In the genomic region with DNA sequence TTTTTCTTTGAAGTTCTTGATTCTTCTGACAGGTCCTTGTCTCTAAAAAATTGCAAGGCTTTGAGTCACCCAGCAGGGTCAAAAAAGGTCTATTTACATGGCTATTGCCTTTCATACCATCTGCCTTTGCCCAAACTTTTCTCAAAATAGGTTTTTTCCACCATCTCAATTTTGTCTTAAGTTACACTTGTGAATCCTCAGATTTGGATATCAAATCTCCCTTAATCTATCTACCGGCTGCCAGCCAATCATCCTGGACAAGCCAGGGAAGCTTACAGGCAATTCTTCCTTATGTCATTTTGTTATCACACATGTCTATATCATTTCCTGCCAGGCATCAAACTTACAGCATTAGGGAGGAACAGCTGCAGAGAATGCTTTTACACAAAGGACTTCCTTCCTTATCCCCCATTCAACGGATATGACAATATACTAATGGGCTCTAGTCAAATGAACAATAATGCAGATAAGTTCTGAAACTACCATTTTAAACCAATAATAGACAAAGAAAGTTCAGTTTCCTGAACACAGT, we compare ENCODE assay signal across 8 cellular contexts.
DNase-seq lines count a peak whose midpoint lies in the region; ATAC-seq, FAIRE-seq and TF ChIP-seq lines count a peak whose summit lies in the region.

No MANE protein-coding gene starts in this region.

- H3K4me2 ChIP-seq in HCT116 (ENCODE audit: low read length) (peak overlapping the region; percentile 37), keratinocyte (ENCODE audit: control insufficient read depth, extremely low read depth, insufficient read depth, low read depth, low read length) (peak overlapping the region; percentile 52)

- in situ Hi-C loops in ACHN (cut with HindIII; ENCODE audit: low pct_ligation_motif_present, low pct_unique_long_range_greater_than_20kb, low sequenced_read_pairs), result no loop called here

- H3K36me3 ChIP-seq in HCT116 (ENCODE audit: control insufficient read depth in 1 of 2, insufficient read depth in 2 of 2, low read length in 2 of 2) (0 out of 4 replicates have a peak, but pooled peaks cover 0 to 5% of the 10 kb centered on the region in 2 experiments), keratinocyte (ENCODE audit: control insufficient read depth in 2 of 2, extremely low read depth in 1 of 2, insufficient read depth in 2 of 2, low read length in 2 of 2) (no peaks in the 10 kb centered on the region)

- dilution Hi-C loops in keratinocyte (cut with MboI; ENCODE audit: extremely low pct_ligation_motif_present, low sequenced_read_pairs), result no loop called here

- peak; percentile 50 for DNase-seq in ACHN
- DNase-seq in HCT116 (ENCODE audit: low read depth, low spot score), result no peak
- peak; percentile 23 for DNase-seq in UCSD-AML1 (lab: John Stamatoyannopoulos, UW; ENCODE audit: unreplicated experiment)
- DNase-seq in keratinocyte (ENCODE audit: low read depth, low spot score), result no peak
- DNase-seq in stimulated activated CD4-positive, alpha-beta T cell treated with anti-CD3 and anti-CD28 coated beads, Interleukin-1b, Interleukin-23, amount 100 ng/mL, for 48 hours, result no peak
- no peak for DNase-seq in nucleus accumbens (lab: John Stamatoyannopoulos, UW)

- no peaks in the 10 kb centered on the region for H3K9me2 ChIP-seq in HCT116 (ENCODE audit: insufficient read depth)

- TF ChIP-seq POLR2A in HCT116 (IDR thresholded peaks at IDR 0.05; ENCODE audit: borderline replicate concordance, extremely low read depth, insufficient read depth, insufficient read length), result no peak

- intact Hi-C loops in HCT116 (cut with micrococcal nuclease), result no loop called here

- peaks cover 7 to 22% of the 10 kb centered on the region in 2 experiments; a peak in 3 of 4 replicates for H3K4me1 ChIP-seq in HCT116 (ENCODE audit: control insufficient read depth in 1 of 2, insufficient read depth in 2 of 2, low read length in 2 of 2)
- H3K4me1 ChIP-seq in keratinocyte (ENCODE audit: control insufficient read depth, extremely low read depth, insufficient read depth, low read length), result peaks cover 21% of the 10 kb centered on the region

- H3K4me3 ChIP-seq in HCT116 (replicated peaks in 1 of 2; ENCODE audit: low read depth in 1 of 2, low read length in 2 of 2) (no peak overlapping the region), keratinocyte (ENCODE audit: control insufficient read depth in 2 of 3, extremely low read depth in 1 of 3, insufficient read depth in 2 of 3, low read depth in 1 of 3, low read length in 3 of 3) (no peak overlapping the region)

- H4K20me1 ChIP-seq in HCT116 (ENCODE audit: insufficient read depth), result no peaks in the 10 kb centered on the region
- no peaks in the 10 kb centered on the region for H4K20me1 ChIP-seq in keratinocyte (ENCODE audit: control insufficient read depth, extremely low read depth, insufficient read depth, low read length)

- CTCF ChIA-PET in HCT116 (lab: Charles Lee), result no interaction called here

- RAD21 ChIA-PET in HCT116 (lab: Charles Lee; ENCODE audit: low non-redundant PET in 1 of 2, low total read pairs in 2 of 2, uncharacterized antibody in 2 of 2, unreplicated experiment in 2 of 2), result no interaction called here

- H3K9me1 ChIP-seq in keratinocyte (ENCODE audit: control insufficient read depth, extremely low read depth, insufficient read depth, low read length), result no peaks in the 10 kb centered on the region

- TF ChIP-seq CTCF in HCT116 (IDR thresholded peaks at IDR 0.05 in 2 of 3, conservative IDR thresholded peaks at IDR 0.05 in 1 of 3; ENCODE audit: borderline replicate concordance in 1 of 3, insufficient read depth in 1 of 3, low read depth in 2 of 3, low read length in 2 of 3) (no peak), keratinocyte (optimal IDR thresholded peaks at IDR 0.05 in 1 of 3, IDR thresholded peaks at IDR 0.05 in 1 of 3, conservative IDR thresholded peaks at IDR 0.05 in 1 of 3; ENCODE audit: extremely low read depth in 1 of 3, insufficient read depth in 2 of 3, low read length in 3 of 3) (no peak)

- POLR2A ChIA-PET in HCT116 (lab: Charles Lee), result no interaction called here

- H3K9me3 ChIP-seq in HCT116 (ENCODE audit: control insufficient read depth in 1 of 2, insufficient read depth in 1 of 2, low read depth in 1 of 2, low read length in 2 of 2) (peaks cover 0 to 8% of the 10 kb centered on the region in 2 experiments; a peak in 1 of 4 replicates), keratinocyte (ENCODE audit: control insufficient read depth, low read depth, low read length) (no peaks in the 10 kb centered on the region)

- no peak for TF ChIP-seq RAD21 in HCT116 (IDR thresholded peaks at IDR 0.05; ENCODE audit: low read depth)

- H3K79me2 ChIP-seq in HCT116 (ENCODE audit: insufficient read depth, low read length), result no peaks in the 10 kb centered on the region
- H3K79me2 ChIP-seq in keratinocyte (ENCODE audit: control insufficient read depth, insufficient read depth, low read length), result peaks cover 2% of the 10 kb centered on the region

- FAIRE-seq in keratinocyte (lab: Jason Lieb, UNC), result peak; percentile 23

- no TSS peak for BruUV-seq in HCT116 (replicated peaks; lab: Mats Ljungman, UMichigan)

- no peak overlapping the region for H3K27ac ChIP-seq in HCT116 (ENCODE audit: low read depth, low read length)
- peak overlapping the region; percentile 30 for H3K27ac ChIP-seq in keratinocyte (ENCODE audit: control insufficient read depth, insufficient read depth, low read length)

- H2AFZ ChIP-seq in HCT116 (ENCODE audit: low read depth, low read length, poor library complexity, severe bottlenecking) (no peak overlapping the region), keratinocyte (ENCODE audit: control insufficient read depth, low read length) (no peak overlapping the region)

- H3K9ac ChIP-seq in HCT116 (ENCODE audit: low read length) (no peak overlapping the region), keratinocyte (ENCODE audit: control insufficient read depth, extremely low read depth, insufficient read depth, low read length) (no peak overlapping the region)

- no peaks in the 10 kb centered on the region for H3K27me3 ChIP-seq in HCT116 (ENCODE audit: insufficient read depth, low read length)
- no peaks in the 10 kb centered on the region for H3K27me3 ChIP-seq in keratinocyte (ENCODE audit: control insufficient read depth, extremely low read depth, insufficient read depth, low read length)

- ATAC-seq in HCT116 (peak; percentile 38; the same call in 1 of the 2 replicates), HG03025 (IDR thresholded peaks at IDR 0.05; ENCODE audit: low FRiP score, unreplicated experiment) (no peak), GM19324 (IDR thresholded peaks at IDR 0.05; ENCODE audit: low FRiP score, unreplicated experiment) (no peak)

TF ChIP-seq in HCT116, 20 proteins besides CTCF, POLR2A, EP300 and RAD21:
- TF ChIP-seq YY1 (IDR thresholded peaks at IDR 0.05; ENCODE audit: extremely low read depth, insufficient replicate concordance, low read depth, low read length), result no peak
- TF ChIP-seq ZNF274 (IDR thresholded peaks at IDR 0.05; ENCODE audit: low read depth, low read length), result no peak
- TF ChIP-seq CEBPB (IDR thresholded peaks at IDR 0.05; ENCODE audit: low read depth), result no peak
- TF ChIP-seq JUND (IDR thresholded peaks at IDR 0.05), result no peak
- TF ChIP-seq FOSL1 (IDR thresholded peaks at IDR 0.05; ENCODE audit: low read depth), result no peak
- TF ChIP-seq SRF (IDR thresholded peaks at IDR 0.05; ENCODE audit: low read depth), result no peak
TF ChIP-seq in HCT116: peak in this region for 0.

Comparison
In these comparisons a context has a peak if more than half of its experiments do, and no peak if none do; other contexts are left out.
1. DNase-seq: peak in ACHN (single experiment) and UCSD-AML1 (single experiment); none in HCT116 (single experiment), keratinocyte (single experiment), stimulated activated CD4-positive, alpha-beta T cell treated with anti-CD3 and anti-CD28 coated beads, Interleukin-1b, Interleukin-23, amount 100 ng/mL, for 48 hours (single experiment) and nucleus accumbens (0 of 56).